In the genomic region with DNA sequence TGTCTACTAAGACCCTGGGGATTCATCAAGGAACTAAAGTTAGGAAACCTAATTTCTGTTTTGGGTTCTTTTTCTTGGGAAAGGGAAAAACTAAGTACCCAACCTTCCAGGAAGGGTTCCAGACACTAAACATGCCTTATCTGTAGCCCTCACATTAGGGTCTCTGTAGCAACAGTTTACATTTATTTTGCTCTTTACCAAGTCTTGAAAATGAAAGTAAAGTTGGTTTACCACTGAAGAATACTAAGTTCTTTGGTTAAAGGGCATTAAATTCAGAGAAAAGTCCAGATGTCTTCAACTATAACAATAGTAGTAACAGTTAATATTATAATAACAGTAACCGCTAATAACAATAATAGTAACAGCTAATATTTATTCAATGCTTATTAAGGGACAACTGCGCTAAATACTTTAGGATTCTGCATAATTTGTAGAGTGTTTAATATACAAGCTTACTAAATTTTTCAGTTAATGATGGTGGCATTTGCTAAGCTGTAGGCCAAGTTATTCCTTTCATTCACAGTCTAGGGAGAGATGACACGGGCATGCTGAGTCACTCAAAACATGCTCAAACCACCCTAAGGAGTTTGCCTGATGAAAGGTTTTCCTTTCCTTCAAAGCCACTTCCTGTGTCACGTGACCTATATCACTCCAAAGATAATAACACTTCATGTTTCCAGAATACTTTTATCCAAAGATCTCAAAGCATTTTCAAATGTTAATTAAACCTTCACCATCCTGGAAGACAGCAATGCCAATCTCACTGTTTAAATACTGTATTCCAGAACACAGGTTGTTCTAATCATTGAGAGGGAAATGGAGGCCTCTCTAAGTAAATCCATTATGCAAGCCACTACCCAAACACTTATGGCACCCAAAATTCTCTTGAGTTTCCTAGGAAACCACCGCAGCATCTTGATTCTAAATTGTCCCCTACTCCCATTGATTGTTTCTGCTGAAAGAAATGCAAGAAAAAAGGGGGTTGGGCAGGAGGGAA, we compare ENCODE assay signal across 13 cellular contexts.
A peak's percentile ranks its signal among the peaks of the same experiment; 100 is the strongest.
DNase-seq lines count a peak whose midpoint lies in the region; ATAC-seq and TF ChIP-seq lines count a peak whose summit lies in the region.
"Had no signal": no experiment of that assay in that cellular context is flagged by ENCODE, and none has a peak within 500 bp of the region (broad histone marks: within the 10 kb centered on the region; RNA-seq: fewer than 3 reads in every experiment).

No MANE protein-coding gene starts in this region.

- no peaks in the 10 kb centered on the region for H3K36me3 Mint-ChIP-seq in naive thymus-derived CD8-positive, alpha-beta T cell

- peak overlapping the region; percentile 43 for H2BK5ac ChIP-seq in IMR-90 (ENCODE audit: low read depth, low read length, poor library complexity, severe bottlenecking)

- H3K4me1 Mint-ChIP-seq in naive thymus-derived CD8-positive, alpha-beta T cell, result peaks cover 0 to 5% (median 2%) of the 10 kb centered on the region in 4 donors

- H4K8ac ChIP-seq in IMR-90 (ENCODE audit: low read depth in 2 of 2, low read length in 2 of 2), result peak overlapping the region in 1 of 2 experiments; percentile 30; a peak in 1 of 4 replicates

- H3K27ac ChIP-seq in IMR-90 (ENCODE audit: insufficient read depth, low read length), result no peak overlapping the region
- no peak overlapping the region for H3K27ac ChIP-seq in left lung
- H3K27ac ChIP-seq in vagina, result no peak overlapping the region
- no peak overlapping the region for H3K27ac ChIP-seq in WERI-Rb-1
- H3K27ac ChIP-seq: VCaP had no signal

- BruUV-seq in IMR-90 (replicated peaks; lab: Mats Ljungman, UMichigan), result no TSS peak

- H2AK9ac ChIP-seq in IMR-90 (replicated peaks; ENCODE audit: low read depth, low read length, poor library complexity), result no peak overlapping the region

- H2BK20ac ChIP-seq in IMR-90 (ENCODE audit: low read depth, low read length), result 0 out of 2 replicates have a peak overlapping the region, but pooled peaks have one; percentile 3

- no peak for TF ChIP-seq CTCF in IMR-90 (conservative IDR thresholded peaks at IDR 0.05; ENCODE audit: low read depth, low read length)
- TF ChIP-seq CTCF in left lung (IDR thresholded peaks at IDR 0.05), result no peak
- TF ChIP-seq CTCF in vagina (IDR thresholded peaks at IDR 0.05), result no peak
- TF ChIP-seq CTCF in WERI-Rb-1 (IDR thresholded peaks at IDR 0.05; ENCODE audit: low read depth, low read length), result no peak

- in situ Hi-C loops in IMR-90 (cut with MboI; ENCODE audit: low sequenced_read_pairs), result no loop called here

- CTCF ChIA-PET in IMR-90 (lab: Yijun Ruan, JAX), result no interaction called here

- H3K4me3 ChIP-seq in IMR-90 (ENCODE audit: insufficient read depth, low read depth, low read length), result no peak overlapping the region
- no peak overlapping the region for H3K4me3 ChIP-seq in left lung
- H3K4me3 ChIP-seq in vagina, result no peak overlapping the region
- no peak overlapping the region for H3K4me3 ChIP-seq in WERI-Rb-1 (ENCODE audit: low read depth, low read length)

- H3K9me1 ChIP-seq in IMR-90 (ENCODE audit: insufficient read depth, low read length), result no peaks in the 10 kb centered on the region

- POLR2A ChIA-PET in IMR-90 (lab: Charles Lee; ENCODE audit: unreplicated experiment), result no interaction called here
- POLR2A ChIA-PET in naive thymus-derived CD8-positive, alpha-beta T cell (lab: Charles Lee), result no interaction called here

- peaks cover 0 to 5% (median 0%) of the 10 kb centered on the region in 5 donors for H3K27me3 Mint-ChIP-seq in naive thymus-derived CD8-positive, alpha-beta T cell
- H3K27me3 Mint-ChIP-seq: CD4-positive, alpha-beta T cell; stimulated activated naive CD8-positive, alpha-beta T cell treated with anti-CD3 and anti-CD28 coated beads, Interleukin-15, Interleukin-2, amounts not matched to agents 100 ng/mL and 50 ng/mL, for 24 hours had no signal

- peak overlapping the region; percentile 50 for H3K4me2 ChIP-seq in IMR-90 (ENCODE audit: low read depth, low read length)

- H4K91ac ChIP-seq in IMR-90 (ENCODE audit: insufficient read depth, low read depth, low read length), result no peak overlapping the region

- DNase-seq in AG20443 (ENCODE audit: low spot score) (peak; percentile 60), IMR-90 (peak; percentile 83), amniotic epithelial cell (ENCODE audit: low read depth) (peak; percentile 69), left lung (no peak), vagina (ENCODE audit: extremely low spot score in 2 of 2) (no peak), WERI-Rb-1 (no peak)
- no peak for DNase-seq in naive thymus-derived CD8-positive, alpha-beta T cell
- DNase-seq: activated effector memory CD4-positive, alpha-beta T cell treated with anti-CD3 and anti-CD28 coated beads, Interleukin-2, amount 50 U/mL, for 16 hours; CD4-positive, alpha-beta T cell; effector memory CD8-positive, alpha-beta T cell had no signal

- H3K4me1 ChIP-seq in IMR-90 (ENCODE audit: control insufficient read depth, insufficient read depth, low read length), result peaks cover 2% of the 10 kb centered on the region
- peaks cover 0 to 6% of the 10 kb centered on the region in 2 donors for H3K4me1 ChIP-seq in left lung
- H3K4me1 ChIP-seq in vagina, result peaks cover 10% of the 10 kb centered on the region

- no peak for TF ChIP-seq RAD21 in IMR-90 (IDR thresholded peaks at IDR 0.05; ENCODE audit: low read length)

- H3K56ac ChIP-seq in IMR-90 (ENCODE audit: extremely low read depth, insufficient read depth, low read length), result no peak overlapping the region

- no peak overlapping the region for H3K4me3 Mint-ChIP-seq in naive thymus-derived CD8-positive, alpha-beta T cell
- H3K4me3 Mint-ChIP-seq: CD4-positive, alpha-beta T cell; effector memory CD8-positive, alpha-beta T cell; stimulated activated naive CD8-positive, alpha-beta T cell treated with anti-CD3 and anti-CD28 coated beads, Interleukin-15, Interleukin-2, amounts not matched to agents 100 ng/mL and 50 ng/mL, for 24 hours had no signal

- no peaks in the 10 kb centered on the region for H3K9me3 ChIP-seq in IMR-90 (ENCODE audit: control insufficient read depth, insufficient read depth, low read length)
- no peaks in the 10 kb centered on the region for H3K9me3 ChIP-seq in left lung
- no peaks in the 10 kb centered on the region for H3K9me3 ChIP-seq in vagina
- H3K9me3 ChIP-seq in WERI-Rb-1 (ENCODE audit: severe bottlenecking), result no peaks in the 10 kb centered on the region

- no peak overlapping the region for H4K5ac ChIP-seq in IMR-90 (ENCODE audit: low read depth, low read length)

- peak overlapping the region; percentile 60; the same call in 1 of the 2 replicates for H3K14ac ChIP-seq in IMR-90 (replicated peaks; ENCODE audit: low read depth, low read length)

- dilution Hi-C loops in IMR-90 (cut with HindIII; ENCODE audit: low sequenced_read_pairs, unreplicated experiment), result no loop called here

- H2AFZ ChIP-seq in IMR-90 (replicated peaks; ENCODE audit: low read length, poor library complexity), result peak overlapping the region; percentile 59

- peak overlapping the region; percentile 34; the same call in 1 of the 2 replicates for H3K18ac ChIP-seq in IMR-90 (ENCODE audit: low read depth, low read length)

- intact Hi-C loops in IMR-90 (cut with micrococcal nuclease), result loop anchor here (1.0 kb wide), 1 partner anchor 21 kb away; no protein-coding TSS in a partner anchor
- intact Hi-C loops in left lung (cut with DNase I), result no loop called here
- intact Hi-C loops in vagina (cut with DNase I), result loop anchor here (5.0 kb wide), 1 partner anchor 847 kb away; no protein-coding TSS in a partner anchor

- H2BK15ac ChIP-seq in IMR-90 (ENCODE audit: low read depth, low read length), result peak overlapping the region; percentile 53; the same call in 1 of the 3 replicates

- H3K23ac ChIP-seq in IMR-90 (ENCODE audit: low read depth, low read length), result peak overlapping the region; percentile 38; the same call in 1 of the 2 replicates

- no peak overlapping the region for H3K9ac ChIP-seq in IMR-90 (ENCODE audit: low read depth, low read length)

- H3K27me3 ChIP-seq in IMR-90 (ENCODE audit: control insufficient read depth, insufficient read depth, low read length), result no peaks in the 10 kb centered on the region
- H3K27me3 ChIP-seq in left lung, result no peaks in the 10 kb centered on the region
- no peaks in the 10 kb centered on the region for H3K27me3 ChIP-seq in vagina
- H3K27me3 ChIP-seq in WERI-Rb-1 (ENCODE audit: insufficient read depth, low read depth, severe bottlenecking), result peaks cover 67% of the 10 kb centered on the region

- ATAC-seq in IMR-90 (ENCODE audit: low read depth), result peak; percentile 88
- peak; percentile 94 for ATAC-seq in left lung
- no peak for ATAC-seq in GM19324 (IDR thresholded peaks at IDR 0.05; ENCODE audit: low FRiP score, unreplicated experiment)
- ATAC-seq in naive thymus-derived CD8-positive, alpha-beta T cell, result no peak
- ATAC-seq: effector memory CD8-positive, alpha-beta T cell had no signal

- H3K27ac Mint-ChIP-seq in naive thymus-derived CD8-positive, alpha-beta T cell, result no peak overlapping the region
- H3K27ac Mint-ChIP-seq: CD4-positive, alpha-beta T cell; effector memory CD8-positive, alpha-beta T cell; stimulated activated naive CD8-positive, alpha-beta T cell treated with anti-CD3 and anti-CD28 coated beads, Interleukin-15, Interleukin-2, amounts not matched to agents 100 ng/mL and 50 ng/mL, for 24 hours had no signal

- peak overlapping the region; percentile 52 for H2BK120ac ChIP-seq in IMR-90 (ENCODE audit: low read depth, low read length)

- no peaks in the 10 kb centered on the region for H3K36me3 ChIP-seq in IMR-90 (ENCODE audit: control insufficient read depth, insufficient read depth, low read length)
- H3K36me3 ChIP-seq in left lung, result no peaks in the 10 kb centered on the region
- no peaks in the 10 kb centered on the region for H3K36me3 ChIP-seq in vagina
- H3K36me3 ChIP-seq in WERI-Rb-1, result no peaks in the 10 kb centered on the region

- H3K9me3 Mint-ChIP-seq in naive thymus-derived CD8-positive, alpha-beta T cell, result no peaks in the 10 kb centered on the region
- H3K9me3 Mint-ChIP-seq: CD4-positive, alpha-beta T cell; effector memory CD8-positive, alpha-beta T cell; stimulated activated naive CD8-positive, alpha-beta T cell treated with anti-CD3 and anti-CD28 coated beads, Interleukin-15, Interleukin-2, amounts not matched to agents 100 ng/mL and 50 ng/mL, for 24 hours had no signal

- H4K20me1 ChIP-seq in IMR-90 (ENCODE audit: insufficient read depth, low read length), result no peaks in the 10 kb centered on the region

- no CpG with 5 or more reads among the region's 5 CpGs for WGBS in IMR-90 (ENCODE audit: extremely low coverage in 2 of 2, insufficient read length in 1 of 2), 2 experiments

- TF ChIP-seq POLR2A in IMR-90 (IDR thresholded peaks at IDR 0.05; ENCODE audit: low read depth, low read length) (no peak), vagina (IDR thresholded peaks at IDR 0.05) (no peak)

- H2AK5ac ChIP-seq in IMR-90 (ENCODE audit: low read depth, low read length), result no peak overlapping the region

- peak overlapping the region; percentile 37; the same call in 1 of the 2 replicates for H3K4ac ChIP-seq in IMR-90 (ENCODE audit: low read depth, low read length)

- no peaks in the 10 kb centered on the region for H3K79me1 ChIP-seq in IMR-90 (ENCODE audit: low read depth in 1 of 2, low read length in 2 of 2)

Comparison
In these comparisons a context has a peak if more than half of its experiments do, and no peak if none do; other contexts are left out.
1. DNase-seq: peak in AG20443 (single experiment), IMR-90 (single experiment) and amniotic epithelial cell (single experiment); none in left lung (0 of 2), vagina (0 of 2), WERI-Rb-1 (single experiment) and naive thymus-derived CD8-positive, alpha-beta T cell (0 of 10).
2. ATAC-seq: peak in IMR-90 (single experiment) and left lung (single experiment); none in GM19324 (single experiment) and naive thymus-derived CD8-positive, alpha-beta T cell (0 of 2).
3. intact Hi-C loops: an anchor here in IMR-90 (1.0 kb wide) and vagina (5.0 kb wide); none called in left lung.